ENCODE assay signal across 16 cellular contexts in genomic region chr9:111900934-111901612, GRCh38. TPM values are rescaled to one million over a fixed set of nuclear protein-coding genes. Genes with fewer than 3 reads are reported as not detected.
DNase-seq lines count a peak whose midpoint lies in the region; ATAC-seq and TF ChIP-seq lines count a peak whose summit lies in the region.
"Had no signal": no experiment of that assay in that cellular context is flagged by ENCODE, and none has a peak within 500 bp of the region (broad histone marks: within the 10 kb centered on the region; RNA-seq: fewer than 3 reads in every experiment).

No MANE protein-coding gene starts in this region.

- no TSS peak for BruUV-seq in PC-9 (replicated peaks; lab: Mats Ljungman, UMichigan)

- peaks cover 13% of the 10 kb centered on the region; the same call in 1 of the 2 replicates for H3F3A ChIP-seq in PC-9 (ENCODE audit: insufficient read depth, low read depth)

- H3K9me3 Mint-ChIP-seq in stimulated activated naive B cell treated with anti-CD40 and anti-IgM and Interleukin-4, amounts not matched to agents 10 μg/mL and 1 μg/mL and 100 μg/mL, for 72 hours, result no peaks in the 10 kb centered on the region
- no peaks in the 10 kb centered on the region for H3K9me3 Mint-ChIP-seq in osteocyte (ENCODE audit: unreplicated experiment)
- H3K9me3 Mint-ChIP-seq: activated CD4-positive, alpha-beta T cell treated with anti-CD3 and anti-CD28 coated beads, Interleukin-2, amount 10 ng/mL, durations not matched to agents 7 days and 5 days; endodermal cell had no signal

- no peak overlapping the region for H3K4me3 Mint-ChIP-seq in stimulated activated naive B cell treated with anti-CD40 and anti-IgM and Interleukin-4, amounts not matched to agents 10 μg/mL and 1 μg/mL and 100 μg/mL, for 72 hours
- no peak overlapping the region for H3K4me3 Mint-ChIP-seq in osteocyte (ENCODE audit: unreplicated experiment)
- H3K4me3 Mint-ChIP-seq: activated CD4-positive, alpha-beta T cell treated with anti-CD3 and anti-CD28 coated beads, Interleukin-2, amount 10 ng/mL, durations not matched to agents 7 days and 5 days; endodermal cell had no signal

- H3K79me2 ChIP-seq in PC-9 (ENCODE audit: low read depth), result peaks cover 95% of the 10 kb centered on the region

- TF ChIP-seq CTCF in AG10803 (conservative IDR thresholded peaks at IDR 0.05; ENCODE audit: low read length) (no peak), PC-9 (conservative IDR thresholded peaks at IDR 0.05) (no peak), osteocyte (IDR thresholded peaks at IDR 0.05) (no peak)

- intact Hi-C loops in PC-9 (cut with micrococcal nuclease; ENCODE audit: unreplicated experiment), result no loop called here

- 0 out of 2 replicates have a peak, but pooled peaks cover 2% of the 10 kb centered on the region for H3K36me3 ChIP-seq in PC-9 (ENCODE audit: low read depth)
- H3K36me3 ChIP-seq in mucosa of stomach (ENCODE audit: control insufficient read depth, insufficient read depth, low read length), result no peaks in the 10 kb centered on the region
- H3K36me3 ChIP-seq: prostate gland had no signal

- H3K27ac Mint-ChIP-seq in stimulated activated naive B cell treated with anti-CD40 and anti-IgM and Interleukin-4, amounts not matched to agents 10 μg/mL and 1 μg/mL and 100 μg/mL, for 72 hours, result no peak overlapping the region
- no peak overlapping the region for H3K27ac Mint-ChIP-seq in osteocyte (ENCODE audit: unreplicated experiment)
- H3K27ac Mint-ChIP-seq: activated CD4-positive, alpha-beta T cell treated with anti-CD3 and anti-CD28 coated beads, Interleukin-2, amount 10 ng/mL, durations not matched to agents 7 days and 5 days; activated naive CD8-positive, alpha-beta T cell had no signal

- H3K4me1 ChIP-seq in PC-9 (replicated peaks; ENCODE audit: insufficient read depth), result peaks cover 45% of the 10 kb centered on the region
- H3K4me1 ChIP-seq in mucosa of stomach (ENCODE audit: control insufficient read depth, insufficient read depth, low read length), result peaks cover 42% of the 10 kb centered on the region
- H3K4me1 ChIP-seq: prostate gland had no signal

- ATAC-seq in HG03521 (IDR thresholded peaks at IDR 0.05; ENCODE audit: unreplicated experiment), result no peak
- no peak for ATAC-seq in stimulated activated naive B cell treated with anti-CD40 and anti-IgM and Interleukin-4, amounts not matched to agents 10 μg/mL and 1 μg/mL and 100 μg/mL, for 72 hours (replicated peaks)
- ATAC-seq: heart right ventricle, left cardiac atrium had no signal

- H3K27me3 ChIP-seq in PC-9 (ENCODE audit: insufficient read depth, low read depth) (no peaks in the 10 kb centered on the region), mucosa of stomach (ENCODE audit: control insufficient read depth, insufficient read depth, low read length) (no peaks in the 10 kb centered on the region)
- H3K27me3 ChIP-seq: heart right ventricle had no signal

- CTCF ChIA-PET in PC-9 (lab: Charles Lee), result no interaction called here

- no peak overlapping the region for H2AFZ ChIP-seq in PC-9

- DNase-seq in AG10803 (ENCODE audit: low read depth) (peak; percentile 25), PC-9 (no peak), fibroblast of gingiva (ENCODE audit: low read depth) (peak; percentile 65), NCI-H1436 (lab: John Stamatoyannopoulos, UW) (no peak), osteocyte (ENCODE audit: extremely low spot score, unreplicated experiment) (no peak)
- no peak for DNase-seq in stimulated activated naive B cell treated with anti-CD40 and anti-IgM and Interleukin-4, amounts not matched to agents 10 μg/mL and 1 μg/mL and 100 μg/mL, for 72 hours
- DNase-seq: activated CD4-positive, alpha-beta T cell treated with anti-CD3 and anti-CD28 coated beads, Interleukin-2, amount 10 ng/mL, durations not matched to agents 7 days and 5 days; activated T-cell treated with anti-CD3 and anti-CD28 coated beads, Interleukin-2, amount 50 U/mL, for 1 hour; caudate nucleus; endodermal cell; heart right ventricle; left cardiac atrium had no signal

- H3K9me3 ChIP-seq in PC-9 (ENCODE audit: insufficient read depth, low read depth) (no peaks in the 10 kb centered on the region), mucosa of stomach (ENCODE audit: control insufficient read depth, low read length) (no peaks in the 10 kb centered on the region)
- H3K9me3 ChIP-seq: heart right ventricle, prostate gland had no signal

- H3K4me3 ChIP-seq in AG10803 (ENCODE audit: low read length) (peak overlapping the region; percentile 96), PC-9 (no peak overlapping the region; the same call in 1 of the 2 replicates), mucosa of stomach (ENCODE audit: low read length) (no peak overlapping the region)
- H3K4me3 ChIP-seq: prostate gland had no signal

- no peaks in the 10 kb centered on the region for H3K27me3 Mint-ChIP-seq in stimulated activated naive B cell treated with anti-CD40 and anti-IgM and Interleukin-4, amounts not matched to agents 10 μg/mL and 1 μg/mL and 100 μg/mL, for 72 hours
- no peaks in the 10 kb centered on the region for H3K27me3 Mint-ChIP-seq in osteocyte (ENCODE audit: unreplicated experiment)
- H3K27me3 Mint-ChIP-seq: activated CD4-positive, alpha-beta T cell treated with anti-CD3 and anti-CD28 coated beads, Interleukin-2, amount 10 ng/mL, durations not matched to agents 7 days and 5 days; activated naive CD8-positive, alpha-beta T cell had no signal

- no peaks in the 10 kb centered on the region for H3K9me2 ChIP-seq in PC-9 (ENCODE audit: insufficient read depth)

- H4K20me1 ChIP-seq in PC-9 (ENCODE audit: insufficient read depth), result peaks cover 63% of the 10 kb centered on the region

- H3K4me1 Mint-ChIP-seq in stimulated activated naive B cell treated with anti-CD40 and anti-IgM and Interleukin-4, amounts not matched to agents 10 μg/mL and 1 μg/mL and 100 μg/mL, for 72 hours, result peaks cover 22 to 33% of the 10 kb centered on the region in 2 donors
- peaks cover 25% of the 10 kb centered on the region for H3K4me1 Mint-ChIP-seq in osteocyte (ENCODE audit: unreplicated experiment)

- H3K4me2 ChIP-seq in PC-9, result peak overlapping the region; percentile 79

- H3K9ac ChIP-seq in mucosa of stomach (ENCODE audit: low read length), result peak overlapping the region; percentile 99

- POLR2A ChIA-PET in PC-9 (lab: Charles Lee; ENCODE audit: unreplicated experiment), result interaction anchor here (0.7 kb wide), 1 partner anchor 478 kb away, joined by 8 read pairs; no protein-coding TSS in a partner anchor

- peaks cover 25 to 32% of the 10 kb centered on the region in 2 donors for H3K36me3 Mint-ChIP-seq in stimulated activated naive B cell treated with anti-CD40 and anti-IgM and Interleukin-4, amounts not matched to agents 10 μg/mL and 1 μg/mL and 100 μg/mL, for 72 hours
- H3K36me3 Mint-ChIP-seq in osteocyte (ENCODE audit: unreplicated experiment), result no peaks in the 10 kb centered on the region

- no peak overlapping the region for H3K27ac ChIP-seq in PC-9
- H3K27ac ChIP-seq: prostate gland had no signal

RNA-seq across cellular contexts. Expression of gene UGCG, which starts 4.5 kb away (rescaled TPM):
- 79.8 and 88.7 TPM in 2 replicates for total RNA-seq in PC-9 (2021)
- total RNA-seq in osteocyte, result 70.4 and 79.2 TPM in 2 replicates

Comparison
In these comparisons a context has a peak if more than half of its experiments do, and no peak if none do; other contexts are left out.
1. DNase-seq: peak in AG10803 (single experiment) and fibroblast of gingiva (single experiment); none in PC-9 (0 of 2), stimulated activated naive B cell treated with anti-CD40 and anti-IgM and Interleukin-4, amounts not matched to agents 10 μg/mL and 1 μg/mL and 100 μg/mL, for 72 hours (single experiment), NCI-H1436 (single experiment) and osteocyte (single experiment).